In genomic region chr6:132931937-132932336, GRCh38 we compare ENCODE assay signal across 14 cellular contexts.
A peak's percentile ranks its signal among the peaks of the same experiment; 100 is the strongest.
DNase-seq lines count a peak whose midpoint lies in the region; ATAC-seq and TF ChIP-seq lines count a peak whose summit lies in the region.
"Had no signal": no experiment of that assay in that cellular context is flagged by ENCODE, and none has a peak within 500 bp of the region (broad histone marks: within the 10 kb centered on the region; RNA-seq: fewer than 3 reads in every experiment).

No MANE protein-coding gene starts in this region.

- WGBS in psoas muscle, 3 donors, result 29 to 54% (median 37%) methylated on average over 2 of the region's 2 CpGs
- WGBS in spleen, 5 donors, result 37 to 71% (median 57%) methylated on average over 2 of the region's 2 CpGs

- H3K27me3 ChIP-seq in psoas muscle (ENCODE audit: insufficient read depth in 3 of 3, low read length in 2 of 3) (no peaks in the 10 kb centered on the region), spleen (replicated peaks in 1 of 7) (peaks cover 0 to 37% (median 0%) of the 10 kb centered on the region in 7 donors)
- H3K27me3 ChIP-seq: esophagus muscularis mucosa, right lobe of liver had no signal

- no peaks in the 10 kb centered on the region for H3K36me3 ChIP-seq in psoas muscle (ENCODE audit: insufficient read depth in 1 of 2, low read depth in 1 of 2)
- H3K36me3 ChIP-seq in spleen, result no peaks in the 10 kb centered on the region
- H3K36me3 ChIP-seq: esophagus muscularis mucosa, right lobe of liver had no signal

- no peak for TF ChIP-seq POLR2A in spleen (IDR thresholded peaks at IDR 0.05)

- TF ChIP-seq CTCF in fibroblast of mammary gland (conservative IDR thresholded peaks at IDR 0.05; ENCODE audit: control insufficient read depth, insufficient read depth, low read depth, low read length), result no peak
- TF ChIP-seq CTCF in psoas muscle (IDR thresholded peaks at IDR 0.05), result no peak
- no peak for TF ChIP-seq CTCF in spleen (IDR thresholded peaks at IDR 0.05 in 8 of 11, conservative IDR thresholded peaks at IDR 0.05 in 3 of 11)

- H3K4me1 ChIP-seq in psoas muscle (no peaks in the 10 kb centered on the region), spleen (no peaks in the 10 kb centered on the region)
- H3K4me1 ChIP-seq: right lobe of liver had no signal

- ATAC-seq in psoas muscle (peak; percentile 49 to 80 (median 59)), SK-N-SH treated with all-trans-retinoic acid at 6 μM for 48 hours (no peak), HG03520 (IDR thresholded peaks at IDR 0.05; ENCODE audit: unreplicated experiment) (no peak)
- ATAC-seq: HepG2, left ventricle myocardium superior had no signal

- intact Hi-C loops in psoas muscle (cut with DNase I), result no loop called here
- intact Hi-C loops in spleen (cut with DNase I; ENCODE audit: low total_unique reads), result no loop called here

- no peak overlapping the region for H3K4me3 ChIP-seq in fibroblast of mammary gland (ENCODE audit: control insufficient read depth, low read depth, low read length)
- no peak overlapping the region for H3K4me3 ChIP-seq in psoas muscle
- H3K4me3 ChIP-seq in spleen, result no peak overlapping the region
- H3K4me3 ChIP-seq: esophagus muscularis mucosa, right lobe of liver had no signal

- DNase-seq in GM03348 (ENCODE audit: low spot score) (peak; percentile 53), OCI-M1 (lab: John Stamatoyannopoulos, UW) (peak; percentile 32), fibroblast of mammary gland (ENCODE audit: low read depth) (peak; percentile 83), psoas muscle (no peak), NCI-H2029 (lab: John Stamatoyannopoulos, UW) (no peak), spleen (no peak)
- DNase-seq: left ventricle myocardium superior, NCI-H446 treated with DMSO at 0.1 percent for 48 hours, SK-N-SH had no signal

- H3K9me3 ChIP-seq in psoas muscle (no peaks in the 10 kb centered on the region), spleen (no peaks in the 10 kb centered on the region)
- H3K9me3 ChIP-seq: esophagus muscularis mucosa, right lobe of liver, SK-N-SH had no signal

- H3K27ac ChIP-seq in psoas muscle (no peak overlapping the region), spleen (no peak overlapping the region)
- H3K27ac ChIP-seq: right lobe of liver had no signal

TF ChIP-seq in SK-N-SH treated with all-trans-retinoic acid at 6 μM for 48 hours, 23 proteins besides CTCF, POLR2A, EP300 and RAD21:
- no peak for TF ChIP-seq ZNF70 (CRISPR knock-in tag; IDR thresholded peaks at IDR 0.05)
- TF ChIP-seq GLIS3 (CRISPR knock-in tag; IDR thresholded peaks at IDR 0.05), result no peak
- TF ChIP-seq PPARA (CRISPR knock-in tag; IDR thresholded peaks at IDR 0.05; ENCODE audit: borderline replicate concordance), result no peak
- no peak for TF ChIP-seq ZC3H10 (CRISPR knock-in tag; IDR thresholded peaks at IDR 0.05)
- no peak for TF ChIP-seq TOX (CRISPR knock-in tag; IDR thresholded peaks at IDR 0.05; ENCODE audit: borderline replicate concordance)
- TF ChIP-seq POU6F1 (CRISPR knock-in tag; IDR thresholded peaks at IDR 0.05; ENCODE audit: borderline replicate concordance, low read depth), result no peak
- TF ChIP-seq CSDC2 (CRISPR knock-in tag; IDR thresholded peaks at IDR 0.05), result no peak

Comparison
In these comparisons a context has a peak if more than half of its experiments do, and no peak if none do; other contexts are left out.
1. DNase-seq: peak in GM03348 (single experiment), OCI-M1 (single experiment) and fibroblast of mammary gland (single experiment); none in psoas muscle (0 of 2), NCI-H2029 (single experiment) and spleen (single experiment).
2. ATAC-seq: peak in psoas muscle (4 of 4); none in SK-N-SH treated with all-trans-retinoic acid at 6 μM for 48 hours (single experiment) and HG03520 (single experiment).